In the genomic region with DNA sequence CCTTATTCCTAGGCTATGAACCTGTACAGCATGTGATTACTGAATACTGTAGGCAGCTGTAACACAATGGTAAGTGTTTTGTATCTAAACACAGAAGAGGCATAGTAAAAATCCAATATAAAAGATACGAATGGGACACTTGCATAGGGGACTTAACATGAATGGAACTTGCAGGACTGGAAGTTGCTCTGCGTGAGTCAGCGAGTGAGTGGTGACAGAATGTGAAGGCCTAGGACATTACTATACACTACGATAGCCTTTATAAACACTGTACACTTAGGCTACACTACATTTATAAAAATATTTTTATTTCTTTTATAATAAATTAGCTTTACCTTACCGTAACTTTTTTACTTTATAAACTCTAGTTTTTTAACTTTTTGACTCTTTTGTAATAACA, we compare ENCODE assay signal across 19 cellular contexts.
"Had no signal": no experiment of that assay in that cellular context is flagged by ENCODE, and none has a peak within 500 bp of the region (broad histone marks: within the 10 kb centered on the region; RNA-seq: fewer than 3 reads in every experiment).

No MANE protein-coding gene starts in this region.

- H3K4me3 ChIP-seq: MG63, SJCRH30 had no signal

- DNase-seq: KBM-7, MG63, NCI-H1092, NCI-H1105 treated with DMSO at 0.1 percent for 48 hours, NCI-H146, NCI-H1694 treated with DMSO at 0.1 percent for 48 hours, NCI-H1930, NCI-H2081, NCI-H2171, NCI-H446, NCI-H510A, NCI-H524 treated with DMSO at 0.1 percent for 48 hours, NCI-H774, SHP77 treated with DMSO at 0.1 percent for 48 hours had no signal

- H3K27ac ChIP-seq: HL-60, SJCRH30 had no signal

- H3K9me3 ChIP-seq: MG63, SJCRH30 had no signal

- H3K27me3 ChIP-seq: MG63, SJCRH30 had no signal

- ATAC-seq: Panc1, Right ventricle myocardium inferior, SK-N-SH treated with all-trans-retinoic acid at 6 μM for 48 hours had no signal

- H3K36me3 ChIP-seq: MG63, SJCRH30 had no signal

- H3K4me1 ChIP-seq: SJCRH30 had no signal
